Comparison of ENCODE assay signal across 1 cellular context in genomic region chr18:8989855-8990254, GRCh38.
TF ChIP-seq lines count a peak whose summit lies in the region.

No MANE protein-coding gene starts in this region.

TF ChIP-seq in K562, 482 proteins besides CTCF, POLR2A, EP300 and RAD21:
- TF ChIP-seq EGR1 (conservative IDR thresholded peaks at IDR 0.05) (peak; percentile 89), RNF219 (CRISPR knock-in tag; IDR thresholded peaks at IDR 0.05) (no peak), JUND (IDR thresholded peaks at IDR 0.05; ENCODE audit: borderline replicate concordance, low read depth, low read length) (peak; percentile 64), JUND (tag; IDR thresholded peaks at IDR 0.05; ENCODE audit: borderline replicate concordance, low read depth, low read length) (no peak; the same call in 2 of the 3 replicates), ZNF586 (CRISPR knock-in tag; conservative IDR thresholded peaks at IDR 0.05) (no peak), ARID1B (IDR thresholded peaks at IDR 0.05) (0 out of 2 replicates have a peak, but pooled peaks have one; percentile 20), ZNF140 (CRISPR knock-in tag; IDR thresholded peaks at IDR 0.05) (no peak), KDM1A (IDR thresholded peaks at IDR 0.05) (0 out of 4 replicates have a peak, but pooled peaks of 1 of the 2 experiments have one; percentile 10), ETV5 (CRISPR knock-in tag; IDR thresholded peaks at IDR 0.05; ENCODE audit: low read depth) (0 out of 2 replicates have a peak, but pooled peaks have one; percentile 31), FOSL1 (tag; conservative IDR thresholded peaks at IDR 0.05) (0 out of 2 replicates have a peak, but pooled peaks have one; percentile 43), FOXJ2 (tag; IDR thresholded peaks at IDR 0.05) (no peak), ATF3 (IDR thresholded peaks at IDR 0.05) (peak; percentile 74), ATF3 (CRISPR knock-in tag; conservative IDR thresholded peaks at IDR 0.05) (no peak), POLR2B (IDR thresholded peaks at IDR 0.05; ENCODE audit: low read depth, partially characterized antibody) (no peak), ZNF609 (CRISPR knock-in tag; IDR thresholded peaks at IDR 0.05; ENCODE audit: borderline replicate concordance) (no peak), DPF2 (IDR thresholded peaks at IDR 0.05) (peak; percentile 27; the same call in 1 of the 2 replicates)
